ENCODE assay signal across 21 cellular contexts in genomic region chr3:114709102-114709501, GRCh38.
A peak's percentile ranks its signal among the peaks of the same experiment; 100 is the strongest.
DNase-seq lines count a peak whose midpoint lies in the region; ATAC-seq and TF ChIP-seq lines count a peak whose summit lies in the region.
"Had no signal": no experiment of that assay in that cellular context is flagged by ENCODE, and none has a peak within 500 bp of the region (broad histone marks: within the 10 kb centered on the region; RNA-seq: fewer than 3 reads in every experiment).

No MANE protein-coding gene starts in this region.

- no peak overlapping the region for H3K27ac ChIP-seq in caudate nucleus (ENCODE audit: low read depth, low read length)
- H3K27ac ChIP-seq: esophagus muscularis mucosa, neural progenitor cell, sigmoid colon had no signal

- DNase-seq in AG08396 (ENCODE audit: low spot score) (peak; percentile 3), HPDE6-E6E7 (ENCODE audit: extremely low spot score) (peak; percentile 5), amniotic epithelial cell (ENCODE audit: low read depth) (peak; percentile 85), glomerular visceral epithelial cell (ENCODE audit: extremely low spot score) (peak; percentile 11), HEK293T (ENCODE audit: extremely low spot score) (no peak), caudate nucleus (lab: John Stamatoyannopoulos, UW) (no peak), activated gamma-delta T cell (lab: John Stamatoyannopoulos, UW) (no peak)
- DNase-seq: activated CD4-positive, alpha-beta T cell treated with anti-CD3 and anti-CD28 coated beads, Interleukin-2, amount 10 ng/mL, durations not matched to agents 24 days and 14 days; activated naive CD8-positive, alpha-beta T cell treated with anti-CD3 and anti-CD28 coated beads, Interleukin-2, amount 50 U/mL, for 24 hours; activated T-cell treated with anti-CD3 and anti-CD28 coated beads, Interleukin-2, amount 50 U/mL, for 24 hours; Caco-2; H7; NCI-H2107; NCI-H82; SIG-M5; sigmoid colon; stimulated activated CD4-positive, alpha-beta T cell treated with anti-CD3 and anti-CD28 coated beads, Interleukin-4, amount 100 ng/mL, for 4 hours had no signal

- POLR2A ChIA-PET in HEK293T (lab: Yijun Ruan, JAX) = no interaction called here

- no peak for ATAC-seq in GM21528 (IDR thresholded peaks at IDR 0.05; ENCODE audit: low FRiP score, unreplicated experiment)
- ATAC-seq: activated naive CD8-positive, alpha-beta T cell treated with anti-CD3 and anti-CD28 coated beads, Interleukin-2, amount 50 U/mL, for 24 hours; stimulated activated memory B cell treated with anti-CD40 and anti-IgM and Interleukin-4, amounts not matched to agents 10 μg/mL and 1 μg/mL and 100 μg/mL, for 72 hours had no signal

- CTCF ChIA-PET in HEK293T (lab: Yijun Ruan, JAX) = no interaction called here

TF ChIP-seq in HEK293T, 16 proteins besides CTCF, POLR2A, EP300 and RAD21:
- no peak for TF ChIP-seq NFRKB (IDR thresholded peaks at IDR 0.05)
- TF ChIP-seq SP1 (IDR thresholded peaks at IDR 0.05) = no peak
- TF ChIP-seq FOXM1 (IDR thresholded peaks at IDR 0.05; ENCODE audit: borderline replicate concordance) = no peak
- TF ChIP-seq CTBP1 (IDR thresholded peaks at IDR 0.05; ENCODE audit: borderline replicate concordance) = no peak
- TF ChIP-seq L3MBTL2 (conservative IDR thresholded peaks at IDR 0.05) = no peak
- TF ChIP-seq PKNOX1 (IDR thresholded peaks at IDR 0.05) = no peak
- TF ChIP-seq FOXK2 (IDR thresholded peaks at IDR 0.05) = no peak

Comparison
In these comparisons a context has a peak if more than half of its experiments do, and no peak if none do; other contexts are left out.
1. DNase-seq: peak in AG08396 (single experiment), HPDE6-E6E7 (single experiment), amniotic epithelial cell (single experiment) and glomerular visceral epithelial cell (single experiment); none in HEK293T (single experiment), caudate nucleus (0 of 61) and activated gamma-delta T cell (single experiment).